10 cellular contexts compared by ENCODE assay signal in the genomic region with DNA sequence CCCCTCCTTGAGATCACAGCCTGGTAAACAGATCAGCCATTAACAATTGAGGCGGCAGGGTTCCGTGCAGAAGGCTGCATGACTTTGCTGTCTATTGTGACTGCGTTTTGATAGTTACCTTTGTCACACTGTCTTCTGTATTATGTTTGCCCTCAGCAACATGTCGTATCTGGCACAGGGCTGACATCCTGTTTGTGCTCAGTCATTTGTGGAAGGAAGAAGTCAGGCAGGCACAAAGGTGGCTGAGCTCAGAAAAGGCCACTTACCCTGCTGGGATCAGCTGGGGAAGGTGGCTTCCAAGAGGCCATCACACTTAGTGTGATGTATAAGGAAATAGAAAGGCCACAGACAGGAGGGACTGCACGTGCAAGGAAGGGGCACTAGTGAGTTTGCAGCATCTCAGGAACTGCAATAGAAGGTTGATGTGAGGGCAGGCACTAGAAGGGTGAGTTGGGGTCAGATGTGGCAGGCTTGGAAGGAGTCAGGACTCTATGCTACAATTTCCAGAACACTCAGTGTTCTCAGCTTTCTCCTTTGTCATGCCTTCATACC. TPM values are rescaled to one million over a fixed set of nuclear protein-coding genes. Genes with fewer than 3 reads are reported as not detected.
DNase-seq lines count a peak whose midpoint lies in the region; ATAC-seq, FAIRE-seq and TF ChIP-seq lines count a peak whose summit lies in the region.
"Had no signal": no experiment of that assay in that cellular context is flagged by ENCODE, and none has a peak within 500 bp of the region (broad histone marks: within the 10 kb centered on the region; RNA-seq: fewer than 3 reads in every experiment).

No MANE protein-coding gene starts in this region.

- FAIRE-seq in HepG2 (lab: Jason Lieb, UNC): no peak

- DNase-seq in HepG2 (ENCODE audit: low spot score) (no peak), colonic mucosa (no peak), osteocyte (ENCODE audit: extremely low spot score, unreplicated experiment) (no peak), HK-2 (ENCODE audit: unreplicated experiment) (no peak)
- no peak for DNase-seq in natural killer cell treated with Interleukin-12 subunit alpha and Interleukin-12 subunit beta and Interleukin-15 and Interleukin-18, amount 100 ng/mL, for 72 hours (ENCODE audit: low spot score)
- DNase-seq: KG1, SW 1271 had no signal

- peaks cover 64% of the 10 kb centered on the region for H3K4me1 Mint-ChIP-seq in activated naive CD8-positive, alpha-beta T cell (ENCODE audit: low read depth)
- H3K4me1 Mint-ChIP-seq in natural killer cell treated with Interleukin-12 subunit alpha and Interleukin-12 subunit beta and Interleukin-15 and Interleukin-18, amount 100 ng/mL, for 72 hours (ENCODE audit: low read depth in 2 of 2): peaks cover 49 to 57% of the 10 kb centered on the region in 2 donors
- peaks cover 44% of the 10 kb centered on the region for H3K4me1 Mint-ChIP-seq in osteocyte (ENCODE audit: unreplicated experiment)

- no peak for TF ChIP-seq POLR2A in HepG2 (IDR thresholded peaks at IDR 0.05; ENCODE audit: insufficient read depth in 1 of 2, low read depth in 2 of 2, low read length in 2 of 2)

- H3K27ac Mint-ChIP-seq in activated naive CD8-positive, alpha-beta T cell: peak overlapping the region; percentile 91
- peak overlapping the region; percentile 57 to 76 for H3K27ac Mint-ChIP-seq in natural killer cell treated with Interleukin-12 subunit alpha and Interleukin-12 subunit beta and Interleukin-15 and Interleukin-18, amount 100 ng/mL, for 72 hours
- H3K27ac Mint-ChIP-seq in osteocyte (ENCODE audit: unreplicated experiment): no peak overlapping the region

- TF ChIP-seq CTCF in liver (IDR thresholded peaks at IDR 0.05; ENCODE audit: low read depth, low read length, missing input control) (no peak), HepG2 (CRISPR knock-in tag; IDR thresholded peaks at IDR 0.05) (no peak), colonic mucosa (IDR thresholded peaks at IDR 0.05) (no peak), osteocyte (IDR thresholded peaks at IDR 0.05) (no peak)

- peaks cover 18 to 54% (median 45%) of the 10 kb centered on the region in 4 donors for H3K4me1 ChIP-seq in liver (ENCODE audit: control insufficient read depth in 4 of 4, insufficient read depth in 4 of 4, low read length in 3 of 4)
- peaks cover 16% of the 10 kb centered on the region for H3K4me1 ChIP-seq in HepG2 (ENCODE audit: insufficient read depth, low read length)
- peaks cover 14% of the 10 kb centered on the region for H3K4me1 ChIP-seq in colonic mucosa

- H3K27ac ChIP-seq in liver (ENCODE audit: low read depth in 1 of 2, low read length in 2 of 2): no peak overlapping the region
- no peak overlapping the region for H3K27ac ChIP-seq in HepG2 (ENCODE audit: extremely low read length, insufficient read depth, low read length)
- no peak overlapping the region for H3K27ac ChIP-seq in colonic mucosa

- H3K4me3 Mint-ChIP-seq in activated naive CD8-positive, alpha-beta T cell: peak overlapping the region; percentile 76
- peak overlapping the region; percentile 76 for H3K4me3 Mint-ChIP-seq in natural killer cell treated with Interleukin-12 subunit alpha and Interleukin-12 subunit beta and Interleukin-15 and Interleukin-18, amount 100 ng/mL, for 72 hours
- no peak overlapping the region for H3K4me3 Mint-ChIP-seq in osteocyte (ENCODE audit: unreplicated experiment)

- BruUV-seq in HepG2 (replicated peaks; lab: Mats Ljungman, UMichigan): no TSS peak

- H4K20me1 ChIP-seq in HepG2 (ENCODE audit: insufficient read depth, low read length): no peaks in the 10 kb centered on the region

- H3K36me3 Mint-ChIP-seq in activated naive CD8-positive, alpha-beta T cell: peaks cover 33% of the 10 kb centered on the region
- H3K36me3 Mint-ChIP-seq in natural killer cell treated with Interleukin-12 subunit alpha and Interleukin-12 subunit beta and Interleukin-15 and Interleukin-18, amount 100 ng/mL, for 72 hours: peaks cover 26% of the 10 kb centered on the region
- peaks cover 42% of the 10 kb centered on the region for H3K36me3 Mint-ChIP-seq in osteocyte (ENCODE audit: unreplicated experiment)

- in situ Hi-C loops in HepG2 (cut with HindIII; ENCODE audit: extremely low pct_ligation_motif_present, low pct_unique_long_range_greater_than_20kb): no loop called here

- H3K4me3 ChIP-seq in liver (ENCODE audit: low read depth in 1 of 3, low read length in 3 of 3): no peak overlapping the region
- H3K4me3 ChIP-seq in HepG2 (replicated peaks in 1 of 3; ENCODE audit: insufficient read depth in 1 of 3, low read depth in 2 of 3, low read length in 3 of 3): no peak overlapping the region
- H3K4me3 ChIP-seq in colonic mucosa: no peak overlapping the region

- H3K9me3 ChIP-seq in liver (ENCODE audit: control insufficient read depth in 4 of 4, low read length in 3 of 4) (no peaks in the 10 kb centered on the region), HepG2 (ENCODE audit: low read length) (no peaks in the 10 kb centered on the region), colonic mucosa (no peaks in the 10 kb centered on the region)

- TF ChIP-seq EP300 in HepG2 (IDR thresholded peaks at IDR 0.05; ENCODE audit: low read depth in 2 of 2, low read length in 2 of 2): no peak
- no peak for TF ChIP-seq EP300 in HepG2 (CRISPR knock-in tag; IDR thresholded peaks at IDR 0.05; ENCODE audit: borderline replicate concordance)

- H3K79me2 ChIP-seq in HepG2 (ENCODE audit: insufficient read depth, low read length): no peaks in the 10 kb centered on the region

- 39% methylated on average over 5 of the region's 5 CpGs for WGBS in liver
- WGBS in HepG2 (ENCODE audit: low lambda C conversion rate): 91% methylated on average over 5 of the region's 5 CpGs

- H3K27me3 ChIP-seq in liver (ENCODE audit: control insufficient read depth in 4 of 4, insufficient read depth in 4 of 4, low read length in 3 of 4): no peaks in the 10 kb centered on the region
- H3K27me3 ChIP-seq in HepG2 (ENCODE audit: control insufficient read depth in 1 of 2, insufficient read depth in 2 of 2, low read length in 2 of 2): no peaks in the 10 kb centered on the region
- no peaks in the 10 kb centered on the region for H3K27me3 ChIP-seq in colonic mucosa

- H3K4me2 ChIP-seq in HepG2 (ENCODE audit: low read depth, low read length): no peak overlapping the region

- H3K9ac ChIP-seq in liver (ENCODE audit: low read depth in 1 of 2, low read length in 2 of 2) (no peak overlapping the region), HepG2 (ENCODE audit: insufficient read depth, low read depth, low read length) (no peak overlapping the region), colonic mucosa (ENCODE audit: low read depth in 2 of 2, low read length in 2 of 2) (no peak overlapping the region)

- no peaks in the 10 kb centered on the region for H3K27me3 Mint-ChIP-seq in activated naive CD8-positive, alpha-beta T cell
- no peaks in the 10 kb centered on the region for H3K27me3 Mint-ChIP-seq in natural killer cell treated with Interleukin-12 subunit alpha and Interleukin-12 subunit beta and Interleukin-15 and Interleukin-18, amount 100 ng/mL, for 72 hours
- no peaks in the 10 kb centered on the region for H3K27me3 Mint-ChIP-seq in osteocyte (ENCODE audit: unreplicated experiment)

- intact Hi-C loops in HepG2 (cut with micrococcal nuclease; ENCODE audit: unreplicated experiment) (no loop called here), colonic mucosa (cut with DNase I) (no loop called here)

- no peak for TF ChIP-seq RAD21 in liver (IDR thresholded peaks at IDR 0.05)
- TF ChIP-seq RAD21 in HepG2 (CRISPR knock-in tag; IDR thresholded peaks at IDR 0.05): no peak

- ATAC-seq in HepG2 (no peak), GM21529 (IDR thresholded peaks at IDR 0.05; ENCODE audit: unreplicated experiment) (no peak)
- ATAC-seq in natural killer cell treated with Interleukin-12 subunit alpha and Interleukin-12 subunit beta and Interleukin-15 and Interleukin-18, amount 100 ng/mL, for 72 hours: peak in 1 of 2 donors; percentile 86

- H3K36me3 ChIP-seq in liver (ENCODE audit: control insufficient read depth in 4 of 4, insufficient read depth in 3 of 4, low read depth in 1 of 4, low read length in 3 of 4) (peaks cover 0 to 2% (median 0%) of the 10 kb centered on the region in 4 donors), HepG2 (replicated peaks in 1 of 2; ENCODE audit: control insufficient read depth in 1 of 2, insufficient read depth in 2 of 2, low read length in 2 of 2) (peaks cover 0 to 22% of the 10 kb centered on the region in 2 experiments; a peak in 2 of 5 replicates), colonic mucosa (no peaks in the 10 kb centered on the region)

- CTCF ChIA-PET in HepG2 (lab: Yijun Ruan, JAX; ENCODE audit: low intra/inter-chr PET ratio, low total read pairs): no interaction called here

- H2AFZ ChIP-seq in HepG2 (ENCODE audit: low read length): no peak overlapping the region

- POLR2A ChIA-PET in HepG2 (lab: Yijun Ruan, JAX): no interaction called here

- H3K9me3 Mint-ChIP-seq in activated naive CD8-positive, alpha-beta T cell (ENCODE audit: low read depth): no peaks in the 10 kb centered on the region
- H3K9me3 Mint-ChIP-seq in natural killer cell treated with Interleukin-12 subunit alpha and Interleukin-12 subunit beta and Interleukin-15 and Interleukin-18, amount 100 ng/mL, for 72 hours: no peaks in the 10 kb centered on the region
- H3K9me3 Mint-ChIP-seq in osteocyte (ENCODE audit: unreplicated experiment): peaks cover 8% of the 10 kb centered on the region

RNA-seq across cellular contexts. Expression of gene PML, which starts 13.4 kb away (rescaled TPM):
- total RNA-seq in liver (10 to 100 TPM; 12.4 to 15.2 TPM), HepG2 (2016; rRNA removed; fragmentation: Illumina TruSeq; extraction: Trizol) (2.9 and 3.9 TPM in 2 replicates), colonic mucosa (10 to 100 TPM; 27.0 to 31.3 TPM), osteocyte (60.6 and 63.1 TPM in 2 replicates)
- polyA plus RNA-seq in liver (1 to 10 TPM; 8.2 to 9.2 TPM), HepG2 (2011; rRNA removed) (2.9 and 3.9 TPM in 2 replicates)
- 1.4 and 1.8 TPM in 2 replicates for total RNA-seq in HepG2 (2016; cell fraction: cytosol; rRNA removed; fragmentation: Illumina TruSeq; extraction: Trizol; ENCODE audit: low read depth)
- total RNA-seq in HepG2 (2016; cell fraction: insoluble cytoplasmic fraction; rRNA removed; fragmentation: Illumina TruSeq; extraction: Trizol): 3.0 and 4.3 TPM in 2 replicates
- 2.4 and 2.6 TPM in 2 replicates for total RNA-seq in HepG2 (2016; cell fraction: membrane; rRNA removed; fragmentation: Illumina TruSeq; extraction: Trizol)
- 5.4 and 6.2 TPM in 2 replicates for total RNA-seq in HepG2 (2016; cell fraction: nucleus; rRNA removed; fragmentation: Illumina TruSeq; extraction: Trizol)
- polyA plus RNA-seq in HepG2 (2011; cell fraction: cytosol; rRNA removed): 1.5 and 2.7 TPM in 2 replicates
- polyA plus RNA-seq in HepG2 (2011; cell fraction: nucleus; rRNA removed): 16.7 and 19.0 TPM in 2 replicates
- 8.7 and 10.3 TPM in 2 replicates for polyA plus RNA-seq in HepG2 (2012)
- polyA plus RNA-seq in HepG2 (2016; cell fraction: cytosol; fragmentation: Illumina TruSeq; extraction: Trizol; ENCODE audit: low read depth): 1.5 and 1.7 TPM in 2 replicates
- 6.6 and 9.3 TPM in 2 replicates for polyA plus RNA-seq in HepG2 (2016; cell fraction: insoluble cytoplasmic fraction; fragmentation: Illumina TruSeq; extraction: Trizol; ENCODE audit: low read depth)
- polyA plus RNA-seq in HepG2 (2016; cell fraction: membrane; fragmentation: Illumina TruSeq; extraction: Trizol; ENCODE audit: low read depth): 3.4 and 4.2 TPM in 2 replicates
- 18.1 and 20.7 TPM in 2 replicates for polyA plus RNA-seq in HepG2 (2016; cell fraction: nucleus; fragmentation: Illumina TruSeq; extraction: Trizol; ENCODE audit: insufficient read depth, low read depth)
- 11.9 and 16.2 TPM in 2 replicates for polyA minus RNA-seq in HepG2 (2011; rRNA and poly(A)+ RNA removed; ENCODE audit: low replicate concordance)
- 6.8 and 10.8 TPM in 2 replicates for polyA minus RNA-seq in HepG2 (2011; cell fraction: cytosol; rRNA and poly(A)+ RNA removed)
- polyA minus RNA-seq in HepG2 (2011; cell fraction: nucleus; rRNA and poly(A)+ RNA removed): 8.4 and 9.9 TPM in 2 replicates
- total RNA-seq in natural killer cell treated with Interleukin-12 subunit alpha and Interleukin-12 subunit beta and Interleukin-15 and Interleukin-18, amount 100 ng/mL, for 72 hours: 10 to 100 TPM; 62.6 to 72.3 TPM

RNA-seq across cellular contexts. Expression of gene STOML1, which starts 15.8 kb away (rescaled TPM):
- total RNA-seq in liver: 1 to 10 TPM; 5.6 to 7.1 TPM
- 1 to 10 TPM; 5.4 to 9.4 TPM for polyA plus RNA-seq in liver
- 2.7 and 3.7 TPM in 2 replicates for total RNA-seq in HepG2 (2016; rRNA removed; fragmentation: Illumina TruSeq; extraction: Trizol)
- total RNA-seq in HepG2 (2016; cell fraction: cytosol; rRNA removed; fragmentation: Illumina TruSeq; extraction: Trizol; ENCODE audit: low read depth): 1.0 and 1.5 TPM in 2 replicates
- 2.2 and 4.1 TPM in 2 replicates for total RNA-seq in HepG2 (2016; cell fraction: insoluble cytoplasmic fraction; rRNA removed; fragmentation: Illumina TruSeq; extraction: Trizol)
- 2.5 TPM in 2 replicates for total RNA-seq in HepG2 (2016; cell fraction: membrane; rRNA removed; fragmentation: Illumina TruSeq; extraction: Trizol)
- 2.7 and 3.7 TPM in 2 replicates for total RNA-seq in HepG2 (2016; cell fraction: nucleus; rRNA removed; fragmentation: Illumina TruSeq; extraction: Trizol)
- 3.5 TPM in 2 replicates for polyA plus RNA-seq in HepG2 (2011; rRNA removed)
- 2.4 and 3.4 TPM in 2 replicates for polyA plus RNA-seq in HepG2 (2011; cell fraction: cytosol; rRNA removed)
- 4.3 and 5.5 TPM in 2 replicates for polyA plus RNA-seq in HepG2 (2011; cell fraction: nucleus; rRNA removed)
- polyA plus RNA-seq in HepG2 (2012): 1.7 and 2.1 TPM in 2 replicates
- 0.77 and 1.3 TPM in 2 replicates for polyA plus RNA-seq in HepG2 (2016; cell fraction: cytosol; fragmentation: Illumina TruSeq; extraction: Trizol; ENCODE audit: low read depth)
- 1.5 and 1.6 TPM in 2 replicates for polyA plus RNA-seq in HepG2 (2016; cell fraction: insoluble cytoplasmic fraction; fragmentation: Illumina TruSeq; extraction: Trizol; ENCODE audit: low read depth)
- polyA plus RNA-seq in HepG2 (2016; cell fraction: membrane; fragmentation: Illumina TruSeq; extraction: Trizol; ENCODE audit: low read depth): 1.4 and 1.5 TPM in 2 replicates
- polyA plus RNA-seq in HepG2 (2016; cell fraction: nucleus; fragmentation: Illumina TruSeq; extraction: Trizol; ENCODE audit: insufficient read depth, low read depth): 5.6 and 5.8 TPM in 2 replicates
- 4.1 and 6.9 TPM in 2 replicates for polyA minus RNA-seq in HepG2 (2011; rRNA and poly(A)+ RNA removed; ENCODE audit: low replicate concordance)
- polyA minus RNA-seq in HepG2 (2011; cell fraction: cytosol; rRNA and poly(A)+ RNA removed): 1.6 and 1.8 TPM in 2 replicates
- polyA minus RNA-seq in HepG2 (2011; cell fraction: nucleus; rRNA and poly(A)+ RNA removed): 1.9 and 2.9 TPM in 2 replicates
- 10 to 100 TPM; 14.3 to 17.9 TPM for total RNA-seq in natural killer cell treated with Interleukin-12 subunit alpha and Interleukin-12 subunit beta and Interleukin-15 and Interleukin-18, amount 100 ng/mL, for 72 hours
- total RNA-seq in colonic mucosa: 10 to 100 TPM in 1 of 2 donors, 1 to 10 TPM in 1; 9.1 to 14.3 TPM
- total RNA-seq in osteocyte: 17.1 and 18.3 TPM in 2 replicates
